In the genomic region with DNA sequence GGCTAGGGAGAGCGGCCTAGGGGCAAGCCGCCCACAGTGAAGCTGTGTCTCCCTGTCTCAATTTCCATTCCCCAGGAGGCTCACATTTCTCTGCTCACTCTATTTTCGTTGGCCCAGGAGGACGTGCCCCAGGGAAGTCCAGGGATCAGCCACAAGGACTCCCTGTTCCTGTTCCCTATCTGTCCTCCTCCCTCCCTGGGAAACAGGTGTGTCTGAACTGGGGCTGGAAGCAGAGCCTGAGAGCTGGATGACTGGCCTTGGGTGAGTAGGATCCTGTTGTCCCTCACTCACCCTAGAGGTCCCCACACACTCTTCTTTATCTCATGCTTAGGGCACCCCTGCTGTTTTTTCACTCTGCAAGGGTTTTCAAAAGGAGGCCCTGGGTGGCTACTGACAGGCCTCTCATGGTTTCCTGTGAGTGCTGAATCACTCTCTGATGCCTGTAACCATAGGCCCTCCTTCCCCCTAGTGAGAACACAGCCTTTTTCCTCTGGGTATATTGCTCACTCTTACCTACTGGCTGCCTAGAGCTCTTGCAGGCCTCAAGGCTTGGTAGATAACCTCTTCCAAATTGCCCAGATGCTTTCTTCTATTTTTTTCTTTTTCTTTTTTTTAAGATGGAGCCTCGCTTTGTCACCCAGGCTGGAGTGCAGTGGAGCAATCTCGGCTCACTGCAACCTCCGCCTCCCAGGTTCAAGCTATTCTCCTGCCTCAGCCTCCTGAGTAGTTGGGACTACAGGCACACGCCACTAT, we compare ENCODE assay signal across 1 cellular context.
A peak's percentile ranks its signal among the peaks of the same experiment; 100 is the strongest.
TF ChIP-seq lines count a peak whose summit lies in the region.

No MANE protein-coding gene starts in this region.

TF ChIP-seq in K562, 482 proteins besides CTCF, POLR2A, EP300 and RAD21 (continued from another document):
- TF ChIP-seq, protein P1, sequence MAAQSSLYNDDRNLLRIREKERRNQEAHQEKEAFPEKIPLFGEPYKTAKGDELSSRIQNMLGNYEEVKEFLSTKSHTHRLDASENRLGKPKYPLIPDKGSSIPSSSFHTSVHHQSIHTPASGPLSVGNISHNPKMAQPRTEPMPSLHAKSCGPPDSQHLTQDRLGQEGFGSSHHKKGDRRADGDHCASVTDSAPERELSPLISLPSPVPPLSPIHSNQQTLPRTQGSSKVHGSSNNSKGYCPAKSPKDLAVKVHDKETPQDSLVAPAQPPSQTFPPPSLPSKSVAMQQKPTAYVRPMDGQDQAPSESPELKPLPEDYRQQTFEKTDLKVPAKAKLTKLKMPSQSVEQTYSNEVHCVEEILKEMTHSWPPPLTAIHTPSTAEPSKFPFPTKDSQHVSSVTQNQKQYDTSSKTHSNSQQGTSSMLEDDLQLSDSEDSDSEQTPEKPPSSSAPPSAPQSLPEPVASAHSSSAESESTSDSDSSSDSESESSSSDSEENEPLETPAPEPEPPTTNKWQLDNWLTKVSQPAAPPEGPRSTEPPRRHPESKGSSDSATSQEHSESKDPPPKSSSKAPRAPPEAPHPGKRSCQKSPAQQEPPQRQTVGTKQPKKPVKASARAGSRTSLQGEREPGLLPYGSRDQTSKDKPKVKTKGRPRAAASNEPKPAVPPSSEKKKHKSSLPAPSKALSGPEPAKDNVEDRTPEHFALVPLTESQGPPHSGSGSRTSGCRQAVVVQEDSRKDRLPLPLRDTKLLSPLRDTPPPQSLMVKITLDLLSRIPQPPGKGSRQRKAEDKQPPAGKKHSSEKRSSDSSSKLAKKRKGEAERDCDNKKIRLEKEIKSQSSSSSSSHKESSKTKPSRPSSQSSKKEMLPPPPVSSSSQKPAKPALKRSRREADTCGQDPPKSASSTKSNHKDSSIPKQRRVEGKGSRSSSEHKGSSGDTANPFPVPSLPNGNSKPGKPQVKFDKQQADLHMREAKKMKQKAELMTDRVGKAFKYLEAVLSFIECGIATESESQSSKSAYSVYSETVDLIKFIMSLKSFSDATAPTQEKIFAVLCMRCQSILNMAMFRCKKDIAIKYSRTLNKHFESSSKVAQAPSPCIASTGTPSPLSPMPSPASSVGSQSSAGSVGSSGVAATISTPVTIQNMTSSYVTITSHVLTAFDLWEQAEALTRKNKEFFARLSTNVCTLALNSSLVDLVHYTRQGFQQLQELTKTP (IDR thresholded peaks at IDR 0.05; ENCODE audit: low read depth in 1 of 2, partially characterized antibody in 2 of 2) = peak in 1 of 2 experiments; percentile 39
- TF ChIP-seq, protein P2, sequence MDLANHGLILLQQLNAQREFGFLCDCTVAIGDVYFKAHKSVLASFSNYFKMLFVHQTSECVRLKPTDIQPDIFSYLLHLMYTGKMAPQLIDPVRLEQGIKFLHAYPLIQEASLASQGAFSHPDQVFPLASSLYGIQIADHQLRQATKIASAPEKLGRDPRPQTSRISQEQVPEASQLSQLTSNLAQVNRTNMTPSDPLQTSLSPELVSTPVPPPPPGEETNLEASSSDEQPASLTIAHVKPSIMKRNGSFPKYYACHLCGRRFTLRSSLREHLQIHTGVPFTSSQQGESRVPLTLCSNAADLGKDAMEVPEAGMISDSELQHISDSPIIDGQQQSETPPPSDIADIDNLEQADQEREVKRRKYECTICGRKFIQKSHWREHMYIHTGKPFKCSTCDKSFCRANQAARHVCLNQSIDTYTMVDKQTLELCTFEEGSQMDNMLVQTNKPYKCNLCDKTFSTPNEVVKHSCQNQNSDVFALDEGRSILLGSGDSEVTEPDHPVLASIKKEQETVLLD (IDR thresholded peaks at IDR 0.05) = 0 out of 2 replicates have a peak, but pooled peaks have one; percentile 63
- TF ChIP-seq TOE1 (IDR thresholded peaks at IDR 0.05; ENCODE audit: borderline replicate concordance) (peak; percentile 13; the same call in 1 of the 2 replicates), TOE1 (CRISPR knock-in tag; IDR thresholded peaks at IDR 0.05; ENCODE audit: borderline replicate concordance, low read depth) (no peak), KLF6 (CRISPR knock-in tag; IDR thresholded peaks at IDR 0.05; ENCODE audit: borderline replicate concordance) (0 out of 2 replicates have a peak, but pooled peaks have one; percentile 18), OTX1 (CRISPR knock-in tag; IDR thresholded peaks at IDR 0.05) (0 out of 2 replicates have a peak, but pooled peaks have one; percentile 40), MEF2A (IDR thresholded peaks at IDR 0.05; ENCODE audit: control insufficient read depth, low read depth, low read length) (no peak), RBM39 (optimal IDR thresholded peaks at IDR 0.05; ENCODE audit: low read depth, low read length) (peak; percentile 56), C11orf30 (IDR thresholded peaks at IDR 0.05; ENCODE audit: low read depth) (peak; percentile 95), FOXP1 (CRISPR knock-in tag; IDR thresholded peaks at IDR 0.05) (no peak), ZNF197 (CRISPR knock-in tag; IDR thresholded peaks at IDR 0.05; ENCODE audit: low read depth) (peak; percentile 64), PHF20 (IDR thresholded peaks at IDR 0.05; ENCODE audit: partially characterized antibody) (peak; percentile 21), EGR1 (conservative IDR thresholded peaks at IDR 0.05) (no peak), MIER1 (IDR thresholded peaks at IDR 0.05; ENCODE audit: low read depth) (peak; percentile 68; the same call in 1 of the 2 replicates), TSC22D4 (tag; IDR thresholded peaks at IDR 0.05) (no peak), ZNF584 (CRISPR knock-in tag; IDR thresholded peaks at IDR 0.05; ENCODE audit: low read depth) (peak; percentile 83; the same call in 1 of the 2 replicates), ZNF41 (CRISPR knock-in tag; conservative IDR thresholded peaks at IDR 0.05) (peak; percentile 16; the same call in 1 of the 2 replicates), SMARCC2 (IDR thresholded peaks at IDR 0.05; ENCODE audit: low read depth) (peak; percentile 73; the same call in 1 of the 2 replicates), ZNF324 (CRISPR knock-in tag; IDR thresholded peaks at IDR 0.05) (no peak), ZZZ3 (IDR thresholded peaks at IDR 0.05) (no peak), NFRKB (IDR thresholded peaks at IDR 0.05; ENCODE audit: low read depth) (peak; percentile 89), GTF2F1 (IDR thresholded peaks at IDR 0.05; ENCODE audit: low read depth, low read length) (peak; percentile 23; the same call in 1 of the 2 replicates), HIVEP1 (CRISPR knock-in tag; IDR thresholded peaks at IDR 0.05) (no peak)
- TF ChIP-seq, protein P3, sequence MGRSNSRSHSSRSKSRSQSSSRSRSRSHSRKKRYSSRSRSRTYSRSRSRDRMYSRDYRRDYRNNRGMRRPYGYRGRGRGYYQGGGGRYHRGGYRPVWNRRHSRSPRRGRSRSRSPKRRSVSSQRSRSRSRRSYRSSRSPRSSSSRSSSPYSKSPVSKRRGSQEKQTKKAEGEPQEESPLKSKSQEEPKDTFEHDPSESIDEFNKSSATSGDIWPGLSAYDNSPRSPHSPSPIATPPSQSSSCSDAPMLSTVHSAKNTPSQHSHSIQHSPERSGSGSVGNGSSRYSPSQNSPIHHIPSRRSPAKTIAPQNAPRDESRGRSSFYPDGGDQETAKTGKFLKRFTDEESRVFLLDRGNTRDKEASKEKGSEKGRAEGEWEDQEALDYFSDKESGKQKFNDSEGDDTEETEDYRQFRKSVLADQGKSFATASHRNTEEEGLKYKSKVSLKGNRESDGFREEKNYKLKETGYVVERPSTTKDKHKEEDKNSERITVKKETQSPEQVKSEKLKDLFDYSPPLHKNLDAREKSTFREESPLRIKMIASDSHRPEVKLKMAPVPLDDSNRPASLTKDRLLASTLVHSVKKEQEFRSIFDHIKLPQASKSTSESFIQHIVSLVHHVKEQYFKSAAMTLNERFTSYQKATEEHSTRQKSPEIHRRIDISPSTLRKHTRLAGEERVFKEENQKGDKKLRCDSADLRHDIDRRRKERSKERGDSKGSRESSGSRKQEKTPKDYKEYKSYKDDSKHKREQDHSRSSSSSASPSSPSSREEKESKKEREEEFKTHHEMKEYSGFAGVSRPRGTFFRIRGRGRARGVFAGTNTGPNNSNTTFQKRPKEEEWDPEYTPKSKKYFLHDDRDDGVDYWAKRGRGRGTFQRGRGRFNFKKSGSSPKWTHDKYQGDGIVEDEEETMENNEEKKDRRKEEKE (IDR thresholded peaks at IDR 0.05; ENCODE audit: borderline replicate concordance in 1 of 2, control insufficient read depth in 1 of 2, low read depth in 2 of 2, low read length in 1 of 2) = peak in 1 of 2 experiments; percentile 26; a peak in 1 of 4 replicates
